18 cellular contexts compared by ENCODE assay signal in the genomic region with DNA sequence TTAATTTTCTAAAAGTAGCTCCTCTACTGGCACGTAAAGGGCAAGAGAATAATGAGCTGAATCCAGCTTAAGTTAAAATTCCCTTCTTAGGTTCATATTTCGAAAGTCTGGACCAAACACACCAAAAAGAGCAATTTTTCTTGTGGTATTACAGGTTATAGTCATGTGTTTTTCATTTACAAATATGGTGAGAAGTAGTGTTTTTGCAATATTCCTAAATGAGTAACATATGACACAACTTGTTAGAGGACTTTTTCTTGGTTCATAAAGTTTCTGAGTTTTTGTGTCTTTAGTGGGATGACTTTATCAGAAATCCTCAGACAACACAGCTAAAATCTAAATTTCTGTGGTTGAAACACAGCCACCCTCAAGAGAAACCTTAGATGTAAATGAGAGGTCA.
DNase-seq lines count a peak whose midpoint lies in the region; ATAC-seq, FAIRE-seq and TF ChIP-seq lines count a peak whose summit lies in the region.
"Had no signal": no experiment of that assay in that cellular context is flagged by ENCODE, and none has a peak within 500 bp of the region (broad histone marks: within the 10 kb centered on the region; RNA-seq: fewer than 3 reads in every experiment).

No MANE protein-coding gene starts in this region.

- no peak overlapping the region for H3K27ac Mint-ChIP-seq in astrocyte (ENCODE audit: unreplicated experiment)
- no peak overlapping the region for H3K27ac Mint-ChIP-seq in activated T-helper 2 cell treated with anti-CD3 and anti-CD28 coated beads, Interferon-gamma antibody, Interleukin-2, Interleukin-4, amounts not matched to agents 10 μg/mL and 5 μg/mL and 100 μg/mL, durations not matched to agents 14 hours and 24 hours and 36 hours
- H3K27ac Mint-ChIP-seq: CD14-positive monocyte; CD4-positive, alpha-beta memory T cell had no signal

- TF ChIP-seq CTCF in AG10803 (conservative IDR thresholded peaks at IDR 0.05; ENCODE audit: low read length) (no peak), astrocyte (IDR thresholded peaks at IDR 0.05; ENCODE audit: insufficient read depth, low read depth, low read length) (no peak)

- H3K36me3 ChIP-seq in astrocyte (ENCODE audit: insufficient read depth, low read length) (no peaks in the 10 kb centered on the region), HAP-1 (replicated peaks) (no peaks in the 10 kb centered on the region)

- no peaks in the 10 kb centered on the region for H3K27me3 ChIP-seq in astrocyte (ENCODE audit: insufficient read depth, low read length)
- H3K27me3 ChIP-seq in HAP-1 (ENCODE audit: low read depth), result no peaks in the 10 kb centered on the region

- H3K4me2 ChIP-seq in astrocyte (ENCODE audit: low read length), result no peak overlapping the region

- no peak overlapping the region for H2AFZ ChIP-seq in astrocyte (ENCODE audit: low read depth, low read length)

- H4K20me1 ChIP-seq in astrocyte (ENCODE audit: insufficient read depth, low read length), result no peaks in the 10 kb centered on the region

- no peaks in the 10 kb centered on the region for H3K4me1 Mint-ChIP-seq in astrocyte (ENCODE audit: low read depth, unreplicated experiment)
- no peaks in the 10 kb centered on the region for H3K4me1 Mint-ChIP-seq in activated T-helper 2 cell treated with anti-CD3 and anti-CD28 coated beads, Interferon-gamma antibody, Interleukin-2, Interleukin-4, amounts not matched to agents 10 μg/mL and 5 μg/mL and 100 μg/mL, durations not matched to agents 14 hours and 24 hours and 36 hours (ENCODE audit: low read depth)
- H3K4me1 Mint-ChIP-seq: CD14-positive monocyte; CD4-positive, alpha-beta memory T cell had no signal

- no peaks in the 10 kb centered on the region for H3K27me3 Mint-ChIP-seq in astrocyte (ENCODE audit: low read depth, unreplicated experiment)
- no peaks in the 10 kb centered on the region for H3K27me3 Mint-ChIP-seq in activated T-helper 2 cell treated with anti-CD3 and anti-CD28 coated beads, Interferon-gamma antibody, Interleukin-2, Interleukin-4, amounts not matched to agents 10 μg/mL and 5 μg/mL and 100 μg/mL, durations not matched to agents 14 hours and 24 hours and 36 hours (ENCODE audit: low read depth)
- H3K27me3 Mint-ChIP-seq: CD4-positive, alpha-beta memory T cell had no signal

- no peak overlapping the region for H3K4me3 ChIP-seq in AG10803 (ENCODE audit: low read length)
- H3K4me3 ChIP-seq in astrocyte (ENCODE audit: insufficient read depth, low read depth, low read length), result no peak overlapping the region
- H3K4me3 ChIP-seq in HAP-1, result no peak overlapping the region
- H3K4me3 ChIP-seq: GM12878 had no signal

- DNase-seq in AG10803 (ENCODE audit: low read depth) (peak; percentile 58), GM19239 (ENCODE audit: insufficient read length, low spot score) (no peak), astrocyte (ENCODE audit: low read depth) (no peak), fibroblast of peridontal ligament (ENCODE audit: extremely low read depth) (peak; percentile 29), Right ventricle myocardium superior (no peak), HAP-1 (ENCODE audit: low spot score in 2 of 2) (no peak)
- DNase-seq in activated T-helper 2 cell treated with anti-CD3 and anti-CD28 coated beads, Interferon-gamma antibody, Interleukin-2, Interleukin-4, amounts not matched to agents 10 μg/mL and 5 μg/mL and 100 μg/mL, durations not matched to agents 14 hours and 24 hours and 36 hours (ENCODE audit: low spot score), result no peak
- DNase-seq in activated CD4-positive, alpha-beta T cell treated with anti-CD3 and anti-CD28 coated beads for 1 hour, result no peak
- DNase-seq: 8988T; AML-193; CD4-positive, alpha-beta memory T cell; DMS153; DMS79; GF-D8; HCEC 1CT had no signal

- FAIRE-seq in GM19239 (lab: Jason Lieb, UNC) (peak; percentile 64), astrocyte (lab: Jason Lieb, UNC) (peak; percentile 80)
- FAIRE-seq: GM12878 had no signal

- H3K9me3 ChIP-seq in astrocyte (ENCODE audit: insufficient read depth, low read depth, low read length), result no peaks in the 10 kb centered on the region
- peaks cover 12% of the 10 kb centered on the region for H3K9me3 ChIP-seq in HAP-1

- in situ Hi-C loops in HAP-1 (cut with MboI; ENCODE audit: low sequenced_read_pairs), result no loop called here

- no peak overlapping the region for H3K4me3 Mint-ChIP-seq in astrocyte (ENCODE audit: unreplicated experiment)
- H3K4me3 Mint-ChIP-seq in activated T-helper 2 cell treated with anti-CD3 and anti-CD28 coated beads, Interferon-gamma antibody, Interleukin-2, Interleukin-4, amounts not matched to agents 10 μg/mL and 5 μg/mL and 100 μg/mL, durations not matched to agents 14 hours and 24 hours and 36 hours (ENCODE audit: low read depth), result no peak overlapping the region
- H3K4me3 Mint-ChIP-seq: CD14-positive monocyte; CD4-positive, alpha-beta memory T cell had no signal

- no peak overlapping the region for H3K9ac ChIP-seq in astrocyte (ENCODE audit: low read length)

- H3K27ac ChIP-seq in astrocyte (ENCODE audit: low read depth, low read length), result no peak overlapping the region
- H3K27ac ChIP-seq: HL-60 had no signal

- H3K4me1 ChIP-seq in astrocyte (ENCODE audit: insufficient read depth, low read length) (no peaks in the 10 kb centered on the region), HAP-1 (no peaks in the 10 kb centered on the region)

- no peaks in the 10 kb centered on the region for H3K79me2 ChIP-seq in astrocyte (ENCODE audit: insufficient read depth, low read length)

- intact Hi-C loops in activated T-helper 2 cell treated with anti-CD3 and anti-CD28 coated beads, Interferon-gamma antibody, Interleukin-2, Interleukin-4, amounts not matched to agents 10 μg/mL and 5 μg/mL and 100 μg/mL, durations not matched to agents 14 hours and 24 hours and 36 hours (cut with micrococcal nuclease), result no loop called here
- intact Hi-C loops in Right ventricle myocardium superior (cut with DNase I), result no loop called here

- ATAC-seq in Right ventricle myocardium superior (ENCODE audit: poor library complexity), result no peak
- ATAC-seq: GM12878 had no signal

- peaks cover 5% of the 10 kb centered on the region for H3K36me3 Mint-ChIP-seq in astrocyte (ENCODE audit: low read depth, unreplicated experiment)
- peaks cover 6% of the 10 kb centered on the region for H3K36me3 Mint-ChIP-seq in activated T-helper 2 cell treated with anti-CD3 and anti-CD28 coated beads, Interferon-gamma antibody, Interleukin-2, Interleukin-4, amounts not matched to agents 10 μg/mL and 5 μg/mL and 100 μg/mL, durations not matched to agents 14 hours and 24 hours and 36 hours (ENCODE audit: low read depth)

- H3K9me3 Mint-ChIP-seq in astrocyte (ENCODE audit: unreplicated experiment), result peaks cover 13% of the 10 kb centered on the region
- peaks cover 13% of the 10 kb centered on the region for H3K9me3 Mint-ChIP-seq in activated T-helper 2 cell treated with anti-CD3 and anti-CD28 coated beads, Interferon-gamma antibody, Interleukin-2, Interleukin-4, amounts not matched to agents 10 μg/mL and 5 μg/mL and 100 μg/mL, durations not matched to agents 14 hours and 24 hours and 36 hours

Comparison
In these comparisons a context has a peak if more than half of its experiments do, and no peak if none do; other contexts are left out.
1. DNase-seq: peak in AG10803 (single experiment) and fibroblast of peridontal ligament (single experiment); none in GM19239 (single experiment), astrocyte (single experiment), activated T-helper 2 cell treated with anti-CD3 and anti-CD28 coated beads, Interferon-gamma antibody, Interleukin-2, Interleukin-4, amounts not matched to agents 10 μg/mL and 5 μg/mL and 100 μg/mL, durations not matched to agents 14 hours and 24 hours and 36 hours (single experiment), Right ventricle myocardium superior (single experiment), activated CD4-positive, alpha-beta T cell treated with anti-CD3 and anti-CD28 coated beads for 1 hour (single experiment) and HAP-1 (0 of 2).